1 cellular context compared by ENCODE assay signal in the genomic region with DNA sequence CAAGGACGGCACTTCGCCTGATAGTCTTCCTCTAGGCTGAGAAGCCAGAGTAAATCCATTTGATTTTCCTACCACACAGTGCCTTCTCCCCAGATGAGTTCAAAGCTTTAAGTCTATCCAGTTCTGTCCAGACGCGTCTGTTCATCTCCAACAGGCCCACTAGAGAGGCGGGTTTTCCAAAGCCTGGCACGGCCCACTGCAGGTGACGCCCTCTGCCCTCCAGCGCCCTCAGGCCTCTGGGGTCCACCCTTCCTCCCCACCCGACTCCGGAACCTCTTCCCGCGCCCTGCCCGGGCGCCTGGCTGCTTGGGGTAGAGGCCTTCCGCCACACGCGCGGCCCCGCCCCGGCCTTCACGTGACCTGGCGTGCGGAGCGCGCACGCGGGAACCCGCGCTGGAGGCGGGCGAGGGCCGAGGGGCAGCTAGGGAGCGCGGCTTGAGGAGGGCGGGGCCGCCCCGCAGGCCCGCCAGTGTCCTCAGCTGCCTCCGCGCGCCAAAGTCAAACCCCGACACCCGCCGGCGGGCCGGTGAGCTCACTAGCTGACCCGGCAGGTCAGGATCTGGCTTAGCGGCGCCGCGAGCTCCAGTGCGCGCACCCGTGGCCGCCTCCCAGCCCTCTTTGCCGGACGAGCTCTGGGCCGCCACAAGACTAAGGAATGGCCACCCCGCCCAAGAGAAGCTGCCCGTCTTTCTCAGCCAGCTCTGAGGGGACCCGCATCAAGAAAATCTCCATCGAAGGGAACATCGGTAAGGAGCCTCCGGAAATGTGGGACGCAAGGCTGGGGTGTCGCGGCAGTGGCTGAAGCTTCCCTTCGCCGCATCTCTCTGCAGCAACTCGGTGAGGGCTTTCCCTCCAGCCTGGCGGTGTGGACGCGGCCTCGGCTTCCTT.
A peak's percentile ranks its signal among the peaks of the same experiment; 100 is the strongest.
TF ChIP-seq lines count a peak whose summit lies in the region.

A gene (plus strand): TSS at position 469 of the 888 bp plus-strand sequence. CDS start 187 bp downstream, at position 656.

TF ChIP-seq in WTC11, 78 proteins besides CTCF, POLR2A, EP300 and RAD21 (continued from another document):
- TF ChIP-seq, protein P1, sequence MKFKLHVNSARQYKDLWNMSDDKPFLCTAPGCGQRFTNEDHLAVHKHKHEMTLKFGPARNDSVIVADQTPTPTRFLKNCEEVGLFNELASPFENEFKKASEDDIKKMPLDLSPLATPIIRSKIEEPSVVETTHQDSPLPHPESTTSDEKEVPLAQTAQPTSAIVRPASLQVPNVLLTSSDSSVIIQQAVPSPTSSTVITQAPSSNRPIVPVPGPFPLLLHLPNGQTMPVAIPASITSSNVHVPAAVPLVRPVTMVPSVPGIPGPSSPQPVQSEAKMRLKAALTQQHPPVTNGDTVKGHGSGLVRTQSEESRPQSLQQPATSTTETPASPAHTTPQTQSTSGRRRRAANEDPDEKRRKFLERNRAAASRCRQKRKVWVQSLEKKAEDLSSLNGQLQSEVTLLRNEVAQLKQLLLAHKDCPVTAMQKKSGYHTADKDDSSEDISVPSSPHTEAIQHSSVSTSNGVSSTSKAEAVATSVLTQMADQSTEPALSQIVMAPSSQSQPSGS (CRISPR knock-in tag; IDR thresholded peaks at IDR 0.05; ENCODE audit: borderline replicate concordance, low read depth) = no peak
- TF ChIP-seq, protein P2, sequence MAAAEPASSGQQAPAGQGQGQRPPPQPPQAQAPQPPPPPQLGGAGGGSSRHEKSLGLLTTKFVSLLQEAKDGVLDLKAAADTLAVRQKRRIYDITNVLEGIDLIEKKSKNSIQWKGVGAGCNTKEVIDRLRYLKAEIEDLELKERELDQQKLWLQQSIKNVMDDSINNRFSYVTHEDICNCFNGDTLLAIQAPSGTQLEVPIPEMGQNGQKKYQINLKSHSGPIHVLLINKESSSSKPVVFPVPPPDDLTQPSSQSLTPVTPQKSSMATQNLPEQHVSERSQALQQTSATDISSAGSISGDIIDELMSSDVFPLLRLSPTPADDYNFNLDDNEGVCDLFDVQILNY (CRISPR knock-in tag; IDR thresholded peaks at IDR 0.05) = peak; percentile 99
- TF ChIP-seq FOXK1 (CRISPR knock-in tag; IDR thresholded peaks at IDR 0.05) = peak; percentile 81
- TF ChIP-seq, protein P3, sequence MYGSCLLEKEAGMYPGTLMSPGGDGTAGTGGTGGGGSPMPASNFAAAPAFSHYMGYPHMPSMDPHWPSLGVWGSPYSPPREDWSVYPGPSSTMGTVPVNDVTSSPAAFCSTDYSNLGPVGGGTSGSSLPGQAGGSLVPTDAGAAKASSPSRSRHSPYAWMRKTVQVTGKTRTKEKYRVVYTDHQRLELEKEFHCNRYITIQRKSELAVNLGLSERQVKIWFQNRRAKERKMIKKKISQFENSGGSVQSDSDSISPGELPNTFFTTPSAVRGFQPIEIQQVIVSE (CRISPR knock-in tag; IDR thresholded peaks at IDR 0.05; ENCODE audit: borderline replicate concordance) = no peak
- TF ChIP-seq CBFB (CRISPR knock-in tag; IDR thresholded peaks at IDR 0.05; ENCODE audit: low read depth) = no peak
- peak; percentile 11; the same call in 1 of the 2 replicates for TF ChIP-seq NFE2L1 (CRISPR knock-in tag; IDR thresholded peaks at IDR 0.05)
